In the genomic region with DNA sequence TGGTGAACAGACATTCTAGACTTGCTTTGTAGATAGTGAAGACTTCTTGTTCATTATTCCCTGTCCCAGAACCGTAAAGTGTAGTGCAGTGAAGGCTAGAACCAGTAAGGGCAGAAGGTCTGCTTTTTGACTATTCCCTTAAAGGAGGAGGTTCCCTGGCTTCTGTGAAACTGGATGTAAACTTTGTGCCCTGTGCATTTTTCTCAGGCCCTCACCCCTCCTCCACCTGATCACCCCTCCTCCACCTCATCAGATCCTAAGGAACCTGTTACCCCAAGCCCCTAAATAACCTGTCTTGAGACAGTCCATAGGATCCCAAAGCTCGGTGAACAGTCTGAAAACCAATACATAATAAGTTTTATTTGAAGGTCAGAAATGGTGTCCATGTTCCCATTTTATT, we compare ENCODE assay signal across 20 cellular contexts. TPM values are rescaled to one million over a fixed set of nuclear protein-coding genes. Genes with fewer than 3 reads are reported as not detected.
A peak's percentile ranks its signal among the peaks of the same experiment; 100 is the strongest.
DNase-seq lines count a peak whose midpoint lies in the region; ATAC-seq, FAIRE-seq and TF ChIP-seq lines count a peak whose summit lies in the region.
"Had no signal": no experiment of that assay in that cellular context is flagged by ENCODE, and none has a peak within 500 bp of the region (broad histone marks: within the 10 kb centered on the region; RNA-seq: fewer than 3 reads in every experiment).

No MANE protein-coding gene starts in this region.

- H3K4me1 Mint-ChIP-seq in HFFc6 (ENCODE audit: low read depth) (peaks cover 34% of the 10 kb centered on the region), neural progenitor cell (no peaks in the 10 kb centered on the region), mesothelial cell of epicardium (no peaks in the 10 kb centered on the region)
- H3K4me1 Mint-ChIP-seq: memory B cell, neural crest cell had no signal

- TF ChIP-seq CTCF in HFFc6 (IDR thresholded peaks at IDR 0.05) (no peak), kidney (IDR thresholded peaks at IDR 0.05; ENCODE audit: borderline replicate concordance, extremely low read depth, insufficient read depth) (no peak), neural progenitor cell (IDR thresholded peaks at IDR 0.05) (no peak), mesothelial cell of epicardium (IDR thresholded peaks at IDR 0.05; ENCODE audit: unreplicated experiment) (no peak)

- H3K79me2 ChIP-seq in neural progenitor cell (ENCODE audit: low read depth), result no peaks in the 10 kb centered on the region

- H3K27me3 ChIP-seq in neural progenitor cell, result no peaks in the 10 kb centered on the region
- H3K27me3 ChIP-seq: breast epithelium, transverse colon had no signal

- H3K4me2 ChIP-seq in neural progenitor cell, result no peak overlapping the region

- DNase-seq in HFFc6 (no peak), kidney (no peak), neural progenitor cell (ENCODE audit: low spot score) (no peak), mesothelial cell of epicardium (ENCODE audit: low spot score in 2 of 2, unreplicated experiment in 2 of 2) (no peak), SW 1271 (lab: John Stamatoyannopoulos, UW) (no peak), DMS79 (lab: John Stamatoyannopoulos, UW) (no peak)
- DNase-seq: activated naive CD8-positive, alpha-beta T cell treated with anti-CD3 and anti-CD28 coated beads, Interleukin-2, amount 10 ng/mL, durations not matched to agents 7 days and 5 days; CD8-positive, alpha-beta T cell; NCI-H1417 treated with DMSO at 0.1 percent for 48 hours; NCI-H2171; NCI-H82; stimulated activated naive CD8-positive, alpha-beta T cell treated with anti-CD3 and anti-CD28 coated beads, Interleukin-15, Interleukin-2, amounts not matched to agents 100 U/mL and 50 U/mL, for 24 hours; transverse colon had no signal

- no peaks in the 10 kb centered on the region for H4K20me1 ChIP-seq in neural progenitor cell (ENCODE audit: low read depth)

- H3K27ac Mint-ChIP-seq in HFFc6 (peak overlapping the region; percentile 68; the same call in 1 of the 2 replicates), neural progenitor cell (no peak overlapping the region), mesothelial cell of epicardium (no peak overlapping the region)
- H3K27ac Mint-ChIP-seq: activated naive CD8-positive, alpha-beta T cell treated with anti-CD3 and anti-CD28 coated beads, Interleukin-2, amount 10 ng/mL, durations not matched to agents 7 days and 5 days; activated T-helper 1 cell treated with anti-CD3 and anti-CD28 coated beads, Interleukin-12 subunit alpha, Interleukin-12 subunit beta, Interleukin-2, Interleukin-4 antibody, amounts not matched to agents 30 ng/mL and 10 ng/mL and 1 ng/mL, durations not matched to agents 14 hours and 24 hours and 36 hours; CD8-positive, alpha-beta T cell; memory B cell had no signal

- FAIRE-seq in kidney (lab: Jason Lieb, UNC), result no peak
- FAIRE-seq: frontal cortex had no signal

- H3K27ac ChIP-seq in kidney (ENCODE audit: low read depth in 2 of 2, low read length in 2 of 2), result no peak overlapping the region
- H3K27ac ChIP-seq in neural progenitor cell, result peak overlapping the region; percentile 14
- H3K27ac ChIP-seq: breast epithelium, transverse colon had no signal

- H3K36me3 ChIP-seq in kidney (ENCODE audit: control insufficient read depth in 1 of 2, insufficient read depth in 2 of 2, low read length in 2 of 2) (no peaks in the 10 kb centered on the region), neural progenitor cell (no peaks in the 10 kb centered on the region)
- H3K36me3 ChIP-seq: breast epithelium, transverse colon had no signal

- H3K4me1 ChIP-seq in kidney (ENCODE audit: control insufficient read depth in 1 of 2, insufficient read depth in 1 of 2, low read depth in 1 of 2, low read length in 2 of 2), result peaks cover 9 to 20% of the 10 kb centered on the region in 2 donors
- H3K4me1 ChIP-seq in neural progenitor cell, result no peaks in the 10 kb centered on the region
- H3K4me1 ChIP-seq: breast epithelium had no signal

- no peak overlapping the region for H2AFZ ChIP-seq in neural progenitor cell (replicated peaks)

- no peaks in the 10 kb centered on the region for H3K9me3 ChIP-seq in kidney (ENCODE audit: control insufficient read depth in 1 of 2, low read length in 2 of 2)
- no peaks in the 10 kb centered on the region for H3K9me3 ChIP-seq in neural progenitor cell (ENCODE audit: low read depth)
- H3K9me3 ChIP-seq: breast epithelium, transverse colon had no signal

- intact Hi-C loops in kidney (cut with DNase I), result no loop called here

- peak overlapping the region; percentile 74; the same call in 1 of the 2 replicates for H3K4me3 ChIP-seq in GM08714 (ENCODE audit: low read length)
- peak overlapping the region; percentile 13 to 25 for H3K4me3 ChIP-seq in kidney (ENCODE audit: low read length in 2 of 2)
- no peak overlapping the region for H3K4me3 ChIP-seq in neural progenitor cell
- H3K4me3 ChIP-seq: breast epithelium, transverse colon had no signal

- H3K9ac ChIP-seq in kidney (ENCODE audit: low read length in 2 of 2) (no peak overlapping the region), neural progenitor cell (no peak overlapping the region)

- H3K27me3 Mint-ChIP-seq in HFFc6 (ENCODE audit: insufficient read depth), result no peaks in the 10 kb centered on the region
- H3K27me3 Mint-ChIP-seq in neural progenitor cell (ENCODE audit: insufficient read depth, low read depth), result peaks cover 2% of the 10 kb centered on the region
- no peaks in the 10 kb centered on the region for H3K27me3 Mint-ChIP-seq in mesothelial cell of epicardium (ENCODE audit: low read depth)
- H3K27me3 Mint-ChIP-seq: activated naive CD8-positive, alpha-beta T cell treated with anti-CD3 and anti-CD28 coated beads, Interleukin-2, amount 10 ng/mL, durations not matched to agents 7 days and 5 days; memory B cell had no signal

- no peaks in the 10 kb centered on the region for H3F3A ChIP-seq in neural progenitor cell (ENCODE audit: low read depth)

- no peaks in the 10 kb centered on the region for H3K9me3 Mint-ChIP-seq in HFFc6
- H3K9me3 Mint-ChIP-seq in neural progenitor cell, result no peaks in the 10 kb centered on the region
- H3K9me3 Mint-ChIP-seq in mesothelial cell of epicardium, result no peaks in the 10 kb centered on the region
- H3K9me3 Mint-ChIP-seq: activated naive CD8-positive, alpha-beta T cell treated with anti-CD3 and anti-CD28 coated beads, Interleukin-2, amount 10 ng/mL, durations not matched to agents 7 days and 5 days; activated T-helper 1 cell treated with anti-CD3 and anti-CD28 coated beads, Interleukin-12 subunit alpha, Interleukin-12 subunit beta, Interleukin-2, Interleukin-4 antibody, amounts not matched to agents 30 ng/mL and 10 ng/mL and 1 ng/mL, durations not matched to agents 14 hours and 24 hours and 36 hours; CD8-positive, alpha-beta T cell; memory B cell; neural crest cell had no signal

- peak overlapping the region; percentile 66; the same call in 1 of the 2 replicates for H3K4me3 Mint-ChIP-seq in HFFc6
- no peak overlapping the region for H3K4me3 Mint-ChIP-seq in neural progenitor cell
- H3K4me3 Mint-ChIP-seq in mesothelial cell of epicardium, result no peak overlapping the region
- H3K4me3 Mint-ChIP-seq: activated naive CD8-positive, alpha-beta T cell treated with anti-CD3 and anti-CD28 coated beads, Interleukin-2, amount 10 ng/mL, durations not matched to agents 7 days and 5 days; activated T-helper 1 cell treated with anti-CD3 and anti-CD28 coated beads, Interleukin-12 subunit alpha, Interleukin-12 subunit beta, Interleukin-2, Interleukin-4 antibody, amounts not matched to agents 30 ng/mL and 10 ng/mL and 1 ng/mL, durations not matched to agents 14 hours and 24 hours and 36 hours; CD8-positive, alpha-beta T cell; memory B cell; neural crest cell had no signal

- H3K36me3 Mint-ChIP-seq in HFFc6 (ENCODE audit: low read depth), result peaks cover 18% of the 10 kb centered on the region
- peaks cover 3% of the 10 kb centered on the region for H3K36me3 Mint-ChIP-seq in neural progenitor cell
- peaks cover 4% of the 10 kb centered on the region for H3K36me3 Mint-ChIP-seq in mesothelial cell of epicardium

- ATAC-seq in HG03159 (IDR thresholded peaks at IDR 0.05; ENCODE audit: unreplicated experiment), result no peak
- ATAC-seq: CD8-positive, alpha-beta T cell; stimulated activated naive CD8-positive, alpha-beta T cell treated with anti-CD3 and anti-CD28 coated beads, Interleukin-15, Interleukin-2, amounts not matched to agents 100 U/mL and 50 U/mL, for 24 hours had no signal

RNA-seq across cellular contexts. Expression of a gene that starts 33.7 kb away (rescaled TPM):
- total RNA-seq in HFFc6 (2021; fragmentation: NEBNext Ultra II Directional; extraction: Animal tissue kit (Norgen Biotek cat#: 25700)), result 1 to 10 TPM; 2.5 to 3.2 (median 3.0) TPM
- total RNA-seq in kidney (9.3 TPM), neural progenitor cell (ENCODE audit: low replicate concordance) (22.8 and 30.6 TPM in 2 replicates), mesothelial cell of epicardium (11.6 to 12.9 TPM (median 12.1 TPM) in 3 replicates)
- 5.1 TPM for polyA plus RNA-seq in kidney (ENCODE audit: insufficient read depth, low read depth, low replicate concordance)

RNA-seq across cellular contexts. Expression of a gene that starts 59.7 kb away (rescaled TPM):
- total RNA-seq in HFFc6 (2021; fragmentation: NEBNext Ultra II Directional; extraction: Animal tissue kit (Norgen Biotek cat#: 25700)), result 10 to 100 TPM; 47.8 to 65.0 (median 59.1) TPM
- 101 TPM for total RNA-seq in kidney
- polyA plus RNA-seq in kidney (ENCODE audit: insufficient read depth, low read depth, low replicate concordance), result 107 TPM
- 1.2 TPM in 1 of 2 replicates, not detected in the other for total RNA-seq in neural progenitor cell (ENCODE audit: low replicate concordance)
- 11.9 to 13.0 TPM (median 11.9 TPM) in 3 replicates for total RNA-seq in mesothelial cell of epicardium
